Comparison of ENCODE assay signal across 7 cellular contexts in the genomic region with DNA sequence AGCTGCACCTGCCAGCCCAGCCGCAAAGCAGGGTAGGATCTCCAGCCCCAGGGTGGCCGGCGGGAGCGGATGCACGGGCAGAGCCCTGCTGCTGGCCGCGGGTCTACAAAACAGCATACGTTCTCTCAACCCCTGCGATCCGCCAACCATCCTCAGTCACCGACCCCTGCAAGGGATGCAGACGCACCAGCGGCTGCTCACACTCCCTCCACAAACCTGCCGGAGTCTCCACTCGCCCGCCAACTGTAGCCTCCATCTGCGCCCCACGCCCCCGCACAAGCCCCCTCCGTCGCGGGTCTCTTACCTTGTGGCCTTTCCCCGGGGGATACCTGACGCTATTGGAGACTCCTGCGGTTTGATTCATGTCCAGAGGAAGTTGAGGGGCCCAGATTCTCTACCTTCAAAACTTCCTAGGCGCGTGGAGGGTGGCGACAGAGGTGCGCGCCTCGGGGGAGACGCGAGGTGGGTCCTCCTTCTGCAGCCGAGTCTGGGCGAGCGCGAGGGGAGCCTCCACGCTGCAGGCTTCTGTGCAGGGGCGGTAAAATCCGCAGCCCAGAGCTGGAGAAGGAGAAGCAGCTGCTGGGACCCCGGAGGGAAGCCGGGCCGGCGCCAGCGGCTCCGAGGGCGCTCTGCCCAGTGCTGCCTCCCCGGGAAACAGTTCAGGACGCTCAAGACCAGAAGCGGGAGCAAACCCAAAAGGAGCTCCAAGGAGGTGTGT.
A peak's percentile ranks its signal among the peaks of the same experiment; 100 is the strongest.
DNase-seq lines count a peak whose midpoint lies in the region; ATAC-seq and TF ChIP-seq lines count a peak whose summit lies in the region.
"Not testable (repeated sequence)": the region's sequence is repeated elsewhere in the genome, so short reads cannot be mapped to it uniquely, and the experiment has no call there.

No MANE protein-coding gene starts in this region.

- not testable (repeated sequence) for ATAC-seq in activated naive CD8-positive, alpha-beta T cell treated with anti-CD3 and anti-CD28 coated beads, Interleukin-2, amount 10 ng/mL, durations not matched to agents 7 days and 5 days (ENCODE audit: low read depth)

- peaks cover 11% of the 10 kb centered on the region; the same call in 1 of the 2 replicates for H3K27me3 ChIP-seq in H9 (ENCODE audit: insufficient read depth, low read length)
- not testable (repeated sequence) for H3K27me3 ChIP-seq in mesendoderm (ENCODE audit: insufficient read depth, low read length, poor library complexity)

- H3K27ac Mint-ChIP-seq in H9; activated naive CD8-positive, alpha-beta T cell treated with anti-CD3 and anti-CD28 coated beads, Interleukin-2, amount 10 ng/mL, durations not matched to agents 7 days and 5 days; endothelial cell (ENCODE audit: unreplicated experiment): not testable (repeated sequence)

- not testable (repeated sequence) for H3K36me3 ChIP-seq in mesendoderm (ENCODE audit: control insufficient read depth, insufficient read depth, low read length)

- intact Hi-C loops in posterior vena cava (cut with DNase I): not testable (repeated sequence)

- not testable (repeated sequence) for H4K91ac ChIP-seq in H9 (ENCODE audit: insufficient read length, low read depth, low read length)

- H2BK5ac ChIP-seq in H9 (ENCODE audit: insufficient read length, low read length); mesendoderm (ENCODE audit: low read length): not testable (repeated sequence)

- H3K79me2 ChIP-seq in H9 (ENCODE audit: insufficient read depth, low read length); mesendoderm (ENCODE audit: control insufficient read depth, insufficient read depth, low read length): not testable (repeated sequence)

- not testable (repeated sequence) for H3K79me1 ChIP-seq in H9 (ENCODE audit: insufficient read depth, low read depth, low read length, poor library complexity, severe bottlenecking); mesendoderm (ENCODE audit: low read length)

- peak overlapping the region; percentile 53; the same call in 1 of the 2 replicates for H3K4me3 ChIP-seq in iPS-18c (ENCODE audit: insufficient read depth, low read depth, low read length)
- H3K4me3 ChIP-seq in mesendoderm (ENCODE audit: low read length): not testable (repeated sequence)

- POLR2A ChIA-PET in activated naive CD8-positive, alpha-beta T cell treated with anti-CD3 and anti-CD28 coated beads, Interleukin-2, amount 10 ng/mL, durations not matched to agents 7 days and 5 days (lab: Charles Lee): not testable (repeated sequence)

- H3K9me3 ChIP-seq in H9 (ENCODE audit: control insufficient read depth, low read depth, low read length); iPS-18c (ENCODE audit: control insufficient read depth, insufficient read depth, low read length): not testable (repeated sequence)

- not testable (repeated sequence) for H3K14ac ChIP-seq in H9 (ENCODE audit: insufficient read depth, low read length)

- not testable (repeated sequence) for H3K56ac ChIP-seq in H9 (ENCODE audit: insufficient read length, low read depth, low read length); mesendoderm (ENCODE audit: low read length)

- not testable (repeated sequence) for H3K4ac ChIP-seq in H9 (ENCODE audit: low read depth, low read length); mesendoderm (ENCODE audit: low read depth, low read length)

- not testable (repeated sequence) for H3K23me2 ChIP-seq in H9 (ENCODE audit: insufficient read length, low read depth, low read length, poor library complexity, severe bottlenecking)

- H3K27ac ChIP-seq in H9 (ENCODE audit: insufficient read length, low read depth, low read length); mesendoderm (ENCODE audit: low read depth, low read length): not testable (repeated sequence)

- not testable (repeated sequence) for H2AFZ ChIP-seq in H9 (ENCODE audit: low read length)

- H3K4me1 Mint-ChIP-seq in H9; activated naive CD8-positive, alpha-beta T cell treated with anti-CD3 and anti-CD28 coated beads, Interleukin-2, amount 10 ng/mL, durations not matched to agents 7 days and 5 days; endothelial cell (ENCODE audit: unreplicated experiment): not testable (repeated sequence)

- peak overlapping the region; percentile 49 to 81 for H3K4me3 Mint-ChIP-seq in H9
- peak overlapping the region; percentile 30 for H3K4me3 Mint-ChIP-seq in activated naive CD8-positive, alpha-beta T cell treated with anti-CD3 and anti-CD28 coated beads, Interleukin-2, amount 10 ng/mL, durations not matched to agents 7 days and 5 days
- not testable (repeated sequence) for H3K4me3 Mint-ChIP-seq in endothelial cell (ENCODE audit: unreplicated experiment)

- H3K4me1 ChIP-seq in H9 (ENCODE audit: insufficient read depth, low read length); mesendoderm (ENCODE audit: control insufficient read depth, low read depth, low read length): not testable (repeated sequence)

- not testable (repeated sequence) for H3K9me3 Mint-ChIP-seq in H9; activated naive CD8-positive, alpha-beta T cell treated with anti-CD3 and anti-CD28 coated beads, Interleukin-2, amount 10 ng/mL, durations not matched to agents 7 days and 5 days; endothelial cell (ENCODE audit: unreplicated experiment)

- not testable (repeated sequence) for H3K23ac ChIP-seq in H9 (ENCODE audit: insufficient read length, low read depth, low read length); mesendoderm (ENCODE audit: low read length)

- not testable (repeated sequence) for H2BK12ac ChIP-seq in H9 (ENCODE audit: insufficient read length, low read depth, low read length)

- not testable (repeated sequence) for H3T11ph ChIP-seq in H9 (ENCODE audit: low read length)

- H4K20me1 ChIP-seq in H9 (ENCODE audit: control insufficient read depth, insufficient read depth, insufficient read length): not testable (repeated sequence)

- not testable (repeated sequence) for H2AK5ac ChIP-seq in H9 (ENCODE audit: insufficient read length, low read length); mesendoderm (ENCODE audit: low read length)

- not testable (repeated sequence) for H4K5ac ChIP-seq in H9 (ENCODE audit: insufficient read length, low read depth, low read length); mesendoderm (ENCODE audit: low read length)

- H3K9ac ChIP-seq in H9 (ENCODE audit: extremely low read depth, insufficient read length, low read length); mesendoderm (ENCODE audit: low read length): not testable (repeated sequence)

- not testable (repeated sequence) for H3K36me3 Mint-ChIP-seq in H9 (ENCODE audit: insufficient read depth in 1 of 3, low read depth in 3 of 3); activated naive CD8-positive, alpha-beta T cell treated with anti-CD3 and anti-CD28 coated beads, Interleukin-2, amount 10 ng/mL, durations not matched to agents 7 days and 5 days; endothelial cell (ENCODE audit: low read depth, unreplicated experiment)

- H3K18ac ChIP-seq in H9 (ENCODE audit: insufficient read length, low read depth, low read length); mesendoderm (ENCODE audit: low read length): not testable (repeated sequence)

- H2BK120ac ChIP-seq in H9 (ENCODE audit: low read depth, low read length, poor library complexity, severe bottlenecking); mesendoderm (ENCODE audit: low read depth, low read length): not testable (repeated sequence)

- not testable (repeated sequence) for H2BK15ac ChIP-seq in H9 (ENCODE audit: low read depth, low read length); mesendoderm (replicated peaks; ENCODE audit: low read depth)

- not testable (repeated sequence) for TF ChIP-seq CTCF in H9 (conservative IDR thresholded peaks at IDR 0.05); endothelial cell (IDR thresholded peaks at IDR 0.05; ENCODE audit: unreplicated experiment)

- H3K27me3 Mint-ChIP-seq in H9 (ENCODE audit: low read depth): peaks cover 70% of the 10 kb centered on the region
- H3K27me3 Mint-ChIP-seq in activated naive CD8-positive, alpha-beta T cell treated with anti-CD3 and anti-CD28 coated beads, Interleukin-2, amount 10 ng/mL, durations not matched to agents 7 days and 5 days: peaks cover 26% of the 10 kb centered on the region
- not testable (repeated sequence) for H3K27me3 Mint-ChIP-seq in endothelial cell (ENCODE audit: unreplicated experiment)

- peak; percentile 32 for DNase-seq in H9
- peak; percentile 19 for DNase-seq in NCI-H526 treated with DMSO at 0.1 percent for 48 hours (lab: John Stamatoyannopoulos, UW)
- DNase-seq in activated naive CD8-positive, alpha-beta T cell treated with anti-CD3 and anti-CD28 coated beads, Interleukin-2, amount 10 ng/mL, durations not matched to agents 7 days and 5 days: not testable (repeated sequence)
- peak; percentile 2 for DNase-seq in endothelial cell (ENCODE audit: low spot score)
- DNase-seq in mesendoderm: peak; percentile 5
- DNase-seq in posterior vena cava (ENCODE audit: low spot score): peak; percentile 75

- H4K8ac ChIP-seq in H9 (replicated peaks; ENCODE audit: insufficient read length, low read depth, low read length); mesendoderm (ENCODE audit: low read depth, low read length): not testable (repeated sequence)

- H2BK20ac ChIP-seq in H9 (ENCODE audit: low read depth, low read length, poor library complexity, severe bottlenecking): not testable (repeated sequence)

- no CpG with 5 or more reads among the region's 50 CpGs for WGBS in H9 (ENCODE audit: extremely low coverage, insufficient read length, low lambda C conversion rate)
- WGBS in mesendoderm (ENCODE audit: extremely low coverage, insufficient coverage, low lambda C conversion rate): no CpG with 5 or more reads among the region's 50 CpGs

- peak overlapping the region; percentile 73 for H3K4me2 ChIP-seq in H9 (ENCODE audit: insufficient read depth, insufficient read length, low read length)
- not testable (repeated sequence) for H3K4me2 ChIP-seq in mesendoderm (ENCODE audit: low read length)
